15 cellular contexts compared by ENCODE assay signal in genomic region chr3:66486187-66486586, GRCh38. TPM values are rescaled to one million over a fixed set of nuclear protein-coding genes. Genes with fewer than 3 reads are reported as not detected.
A peak's percentile ranks its signal among the peaks of the same experiment; 100 is the strongest.
DNase-seq lines count a peak whose midpoint lies in the region; ATAC-seq and TF ChIP-seq lines count a peak whose summit lies in the region.
"Had no signal": no experiment of that assay in that cellular context is flagged by ENCODE, and none has a peak within 500 bp of the region (broad histone marks: within the 10 kb centered on the region; RNA-seq: fewer than 3 reads in every experiment).

No MANE protein-coding gene starts in this region.

- peaks cover 100% of the 10 kb centered on the region for H3K79me2 ChIP-seq in neural progenitor cell (ENCODE audit: low read depth)

- no peaks in the 10 kb centered on the region for H3K27me3 ChIP-seq in colonic mucosa
- H3K27me3 ChIP-seq in neural progenitor cell: no peaks in the 10 kb centered on the region
- H3K27me3 ChIP-seq in upper lobe of left lung: no peaks in the 10 kb centered on the region

- H3F3A ChIP-seq in neural progenitor cell (ENCODE audit: low read depth): peaks cover 32% of the 10 kb centered on the region

- TF ChIP-seq EP300 in upper lobe of left lung (IDR thresholded peaks at IDR 0.05): no peak

- peaks cover 92% of the 10 kb centered on the region for H3K4me1 Mint-ChIP-seq in activated T-cell treated with anti-CD3 and anti-CD28 coated beads, Interleukin-2, amount 50 U/mL, for 72 hours (ENCODE audit: low read depth)
- peaks cover 76% of the 10 kb centered on the region for H3K4me1 Mint-ChIP-seq in activated T-cell treated with anti-CD3 and anti-CD28 coated beads, Interleukin-2, amount 50 U/mL, for 4 hours (ENCODE audit: low read depth)
- peaks cover 78% of the 10 kb centered on the region for H3K4me1 Mint-ChIP-seq in neural progenitor cell
- peaks cover 61% of the 10 kb centered on the region for H3K4me1 Mint-ChIP-seq in activated naive CD8-positive, alpha-beta T cell treated with anti-CD3 and anti-CD28 coated beads for 36 hours

- peaks cover 100% of the 10 kb centered on the region for H4K20me1 ChIP-seq in neural progenitor cell (ENCODE audit: low read depth)

- H3K4me3 ChIP-seq in colonic mucosa (no peak overlapping the region), neural progenitor cell (no peak overlapping the region), upper lobe of left lung (no peak overlapping the region)
- H3K4me3 ChIP-seq: GM12878 had no signal

- H3K27me3 Mint-ChIP-seq in activated T-cell treated with anti-CD3 and anti-CD28 coated beads, Interleukin-2, amount 50 U/mL, for 72 hours (ENCODE audit: low read depth): no peaks in the 10 kb centered on the region
- H3K27me3 Mint-ChIP-seq in activated T-cell treated with anti-CD3 and anti-CD28 coated beads, Interleukin-2, amount 50 U/mL, for 4 hours (ENCODE audit: low read depth): no peaks in the 10 kb centered on the region
- H3K27me3 Mint-ChIP-seq in neural progenitor cell (ENCODE audit: insufficient read depth, low read depth): no peaks in the 10 kb centered on the region
- peaks cover 17% of the 10 kb centered on the region for H3K27me3 Mint-ChIP-seq in activated naive CD8-positive, alpha-beta T cell treated with anti-CD3 and anti-CD28 coated beads for 36 hours

- no peak for TF ChIP-seq POLR2A in upper lobe of left lung (IDR thresholded peaks at IDR 0.05)

- H3K4me1 ChIP-seq in colonic mucosa (peaks cover 30% of the 10 kb centered on the region), neural progenitor cell (peaks cover 96% of the 10 kb centered on the region), upper lobe of left lung (peaks cover 49 to 93% (median 68%) of the 10 kb centered on the region in 4 donors)

- no peaks in the 10 kb centered on the region for H3K36me3 Mint-ChIP-seq in activated T-cell treated with anti-CD3 and anti-CD28 coated beads, Interleukin-2, amount 50 U/mL, for 72 hours (ENCODE audit: insufficient read depth in 2 of 2)
- H3K36me3 Mint-ChIP-seq in activated T-cell treated with anti-CD3 and anti-CD28 coated beads, Interleukin-2, amount 50 U/mL, for 4 hours (ENCODE audit: insufficient read depth): peaks cover 4% of the 10 kb centered on the region
- peaks cover 13% of the 10 kb centered on the region for H3K36me3 Mint-ChIP-seq in neural progenitor cell
- H3K36me3 Mint-ChIP-seq in activated naive CD8-positive, alpha-beta T cell treated with anti-CD3 and anti-CD28 coated beads for 36 hours: peaks cover 15% of the 10 kb centered on the region

- no peak overlapping the region for H2AFZ ChIP-seq in neural progenitor cell (replicated peaks)

- 73 to 88% methylated on average over 5 of the region's 5 CpGs for WGBS in upper lobe of left lung, 2 donors

- peak overlapping the region; percentile 90 for H3K27ac Mint-ChIP-seq in activated T-cell treated with anti-CD3 and anti-CD28 coated beads, Interleukin-2, amount 50 U/mL, for 72 hours
- no peak overlapping the region for H3K27ac Mint-ChIP-seq in neural progenitor cell
- no peak overlapping the region for H3K27ac Mint-ChIP-seq in activated naive CD8-positive, alpha-beta T cell treated with anti-CD3 and anti-CD28 coated beads for 36 hours

- DNase-seq in activated T-cell treated with anti-CD3 and anti-CD28 coated beads, Interleukin-2, amount 50 U/mL, for 72 hours: no peak
- no peak for DNase-seq in activated T-cell treated with anti-CD3 and anti-CD28 coated beads, Interleukin-2, amount 50 U/mL, for 4 hours
- DNase-seq in colonic mucosa (no peak), neural progenitor cell (ENCODE audit: low spot score) (no peak), upper lobe of left lung (no peak), NCI-H2107 treated with DMSO at 0.1 percent for 48 hours (lab: John Stamatoyannopoulos, UW; ENCODE audit: unreplicated experiment) (no peak)
- DNase-seq in activated naive CD8-positive, alpha-beta T cell treated with anti-CD3 and anti-CD28 coated beads for 36 hours: no peak
- DNase-seq: activated CD4-positive, alpha-beta T cell treated with anti-CD3 and anti-CD28 coated beads, Interleukin-2, amount 50 U/mL, for 1 hour; activated gamma-delta T cell treated with Interleukin-2 at 50 U/mL for 16 hours; central memory CD4-positive, alpha-beta T cell; DMS79; OCI-M1; T-helper 1 cell had no signal

- H3K36me3 ChIP-seq in colonic mucosa (no peaks in the 10 kb centered on the region), neural progenitor cell (no peaks in the 10 kb centered on the region), upper lobe of left lung (no peaks in the 10 kb centered on the region)

- H3K4me2 ChIP-seq in neural progenitor cell: peak overlapping the region; percentile 97

- H3K4me3 Mint-ChIP-seq in activated T-cell treated with anti-CD3 and anti-CD28 coated beads, Interleukin-2, amount 50 U/mL, for 72 hours: peak overlapping the region in 1 of 2 donors; percentile 42
- no peak overlapping the region for H3K4me3 Mint-ChIP-seq in activated T-cell treated with anti-CD3 and anti-CD28 coated beads, Interleukin-2, amount 50 U/mL, for 4 hours
- H3K4me3 Mint-ChIP-seq in neural progenitor cell: no peak overlapping the region
- no peak overlapping the region for H3K4me3 Mint-ChIP-seq in activated naive CD8-positive, alpha-beta T cell treated with anti-CD3 and anti-CD28 coated beads for 36 hours

- intact Hi-C loops in colonic mucosa (cut with DNase I): loop anchor here (10.0 kb wide), 1 partner anchor 329 kb away; no protein-coding TSS in a partner anchor

- no peaks in the 10 kb centered on the region for H3K9me3 Mint-ChIP-seq in activated T-cell treated with anti-CD3 and anti-CD28 coated beads, Interleukin-2, amount 50 U/mL, for 72 hours
- no peaks in the 10 kb centered on the region for H3K9me3 Mint-ChIP-seq in activated T-cell treated with anti-CD3 and anti-CD28 coated beads, Interleukin-2, amount 50 U/mL, for 4 hours
- H3K9me3 Mint-ChIP-seq in neural progenitor cell: no peaks in the 10 kb centered on the region
- H3K9me3 Mint-ChIP-seq in activated naive CD8-positive, alpha-beta T cell treated with anti-CD3 and anti-CD28 coated beads for 36 hours: no peaks in the 10 kb centered on the region

- H3K9me3 ChIP-seq in colonic mucosa (no peaks in the 10 kb centered on the region), neural progenitor cell (ENCODE audit: low read depth) (no peaks in the 10 kb centered on the region), upper lobe of left lung (no peaks in the 10 kb centered on the region)

- H3K27ac ChIP-seq in colonic mucosa: peak overlapping the region; percentile 58
- H3K27ac ChIP-seq in neural progenitor cell: no peak overlapping the region
- peak overlapping the region in 3 of 4 donors; percentile 7 to 76 (median 33) for H3K27ac ChIP-seq in upper lobe of left lung

- H3K9ac ChIP-seq in colonic mucosa (ENCODE audit: low read depth in 2 of 2, low read length in 2 of 2) (no peak overlapping the region), neural progenitor cell (no peak overlapping the region)

- TF ChIP-seq CTCF in colonic mucosa (IDR thresholded peaks at IDR 0.05): no peak
- no peak for TF ChIP-seq CTCF in neural progenitor cell (IDR thresholded peaks at IDR 0.05)
- TF ChIP-seq CTCF in upper lobe of left lung (IDR thresholded peaks at IDR 0.05): no peak

- ATAC-seq in activated T-cell treated with anti-CD3 and anti-CD28 coated beads, Interleukin-2, amount 50 U/mL, for 72 hours (replicated peaks in 1 of 2): no peak
- no peak for ATAC-seq in activated T-cell treated with anti-CD3 and anti-CD28 coated beads, Interleukin-2, amount 50 U/mL, for 4 hours
- ATAC-seq in upper lobe of left lung (ENCODE audit: low FRiP score in 2 of 2): no peak
- no peak for ATAC-seq in HG02763 (IDR thresholded peaks at IDR 0.05; ENCODE audit: unreplicated experiment)
- ATAC-seq: GM12878 had no signal

RNA-seq across cellular contexts. Expression of gene LRIG1, which starts 14.6 kb away (rescaled TPM):
- 10 to 100 TPM; 21.6 to 44.8 TPM for total RNA-seq in activated T-cell treated with anti-CD3 and anti-CD28 coated beads, Interleukin-2, amount 50 U/mL, for 72 hours
- total RNA-seq in activated T-cell treated with anti-CD3 and anti-CD28 coated beads, Interleukin-2, amount 50 U/mL, for 4 hours: 10 to 100 TPM; 42.0 to 63.0 (median 43.9) TPM
- 10 to 100 TPM; 43.9 to 57.5 TPM for total RNA-seq in colonic mucosa
- 169 and 184 TPM in 2 replicates for total RNA-seq in neural progenitor cell (ENCODE audit: low replicate concordance)
- total RNA-seq in upper lobe of left lung: 100 to 1,000 TPM in 2 of 6 donors, 10 to 100 TPM in 4; 45.2 to 119 (median 81.9) TPM
- 1 to 10 TPM; 8.2 to 8.5 TPM for total RNA-seq in activated naive CD8-positive, alpha-beta T cell treated with anti-CD3 and anti-CD28 coated beads for 36 hours
